In the genomic region with DNA sequence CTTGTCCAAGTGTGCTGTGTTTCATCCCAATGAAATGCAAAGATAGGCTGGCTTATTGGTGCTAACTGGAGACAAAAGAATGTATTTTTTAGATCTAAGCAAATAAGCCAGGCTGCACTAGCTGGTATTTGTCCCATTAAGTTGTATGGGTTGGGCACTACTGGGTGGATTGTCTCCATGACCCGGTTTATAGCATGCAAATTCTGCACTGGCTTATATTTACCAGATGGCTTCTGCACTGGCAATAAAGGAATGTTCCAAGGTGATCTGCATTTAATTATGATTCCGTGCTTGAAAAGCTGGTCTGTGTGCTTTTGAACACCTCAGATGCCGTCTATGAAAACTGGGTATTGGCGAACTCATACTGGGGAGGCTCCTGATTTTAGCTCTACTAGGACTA, we compare ENCODE assay signal across 32 cellular contexts.
"Had no signal": no experiment of that assay in that cellular context is flagged by ENCODE, and none has a peak within 500 bp of the region (broad histone marks: within the 10 kb centered on the region; RNA-seq: fewer than 3 reads in every experiment).

No MANE protein-coding gene starts in this region.

- H3K4me2 ChIP-seq: PC-9 had no signal

- DNase-seq: activated CD4-positive, alpha-beta memory T cell treated with anti-CD3 and anti-CD28 coated beads, Interleukin-2, amount 10 ng/mL, durations not matched to agents 7 days and 5 days; activated CD4-positive, alpha-beta T cell treated with anti-CD3 and anti-CD28 coated beads for 1 hour; activated CD4-positive, alpha-beta T cell treated with anti-CD3 and anti-CD28 coated beads for 48 hours; activated CD4-positive, CD25-positive, alpha-beta regulatory T cell; activated CD8-positive, alpha-beta memory T cell treated with anti-CD3 and anti-CD28 coated beads for 24 hours; activated CD8-positive, alpha-beta memory T cell treated with anti-CD3 and anti-CD28 coated beads, Interleukin-2, amount 10 ng/mL, durations not matched to agents 7 days and 5 days; activated CD8-positive, alpha-beta memory T cell treated with anti-CD3 and anti-CD28 coated beads, Interleukin-2, amount 50 U/mL, for 48 hours; activated effector memory CD4-positive, alpha-beta T cell treated with Interleukin-2 at 50 U/mL for 16 hours; activated naive CD4-positive, alpha-beta T cell; activated naive CD4-positive, alpha-beta T cell treated with anti-CD3 and anti-CD28 coated beads, Interleukin-2, amount 50 U/mL, for 16 hours; activated naive CD8-positive, alpha-beta T cell treated with anti-CD3 and anti-CD28 coated beads for 36 hours; activated T-cell treated with anti-CD3 and anti-CD28 coated beads, Interleukin-2, amount 50 U/mL, for 48 hours; amniotic stem cell; Karpas-422; KBM-7; NCI-H1092; NCI-H146; NCI-H187; NCI-H2029 treated with DMSO at 0.1 percent for 48 hours; NCI-H2107; NCI-H2171; NCI-H510A treated with DMSO at 0.1 percent for 48 hours; NCI-H748 treated with DMSO at 0.1 percent for 48 hours; NK-92 treated with Interleukin-12 subunit alpha and Interleukin-12 subunit beta, amount 100 ng/mL, for 24 hours; PC-9; T1000; WERI-Rb-1 had no signal

- H3K4me1 ChIP-seq: ascending aorta had no signal

- H3K27me3 ChIP-seq: ascending aorta, cardiac muscle cell had no signal

- H3K27ac ChIP-seq: ascending aorta, cardiac muscle cell, PC-9, RWPE1, SK-N-MC, WERI-Rb-1 had no signal

- ATAC-seq: activated CD8-positive, alpha-beta memory T cell treated with anti-CD3 and anti-CD28 coated beads, Interleukin-2, amount 10 ng/mL, durations not matched to agents 7 days and 5 days; Right ventricle myocardium inferior had no signal

- H3K36me3 ChIP-seq: ascending aorta, cardiac muscle cell, WERI-Rb-1 had no signal

- H3K4me3 ChIP-seq: ascending aorta, cardiac muscle cell, PC-9, SK-N-MC had no signal

- H2AFZ ChIP-seq: PC-9 had no signal
